ENCODE assay signal across 25 cellular contexts in the genomic region with DNA sequence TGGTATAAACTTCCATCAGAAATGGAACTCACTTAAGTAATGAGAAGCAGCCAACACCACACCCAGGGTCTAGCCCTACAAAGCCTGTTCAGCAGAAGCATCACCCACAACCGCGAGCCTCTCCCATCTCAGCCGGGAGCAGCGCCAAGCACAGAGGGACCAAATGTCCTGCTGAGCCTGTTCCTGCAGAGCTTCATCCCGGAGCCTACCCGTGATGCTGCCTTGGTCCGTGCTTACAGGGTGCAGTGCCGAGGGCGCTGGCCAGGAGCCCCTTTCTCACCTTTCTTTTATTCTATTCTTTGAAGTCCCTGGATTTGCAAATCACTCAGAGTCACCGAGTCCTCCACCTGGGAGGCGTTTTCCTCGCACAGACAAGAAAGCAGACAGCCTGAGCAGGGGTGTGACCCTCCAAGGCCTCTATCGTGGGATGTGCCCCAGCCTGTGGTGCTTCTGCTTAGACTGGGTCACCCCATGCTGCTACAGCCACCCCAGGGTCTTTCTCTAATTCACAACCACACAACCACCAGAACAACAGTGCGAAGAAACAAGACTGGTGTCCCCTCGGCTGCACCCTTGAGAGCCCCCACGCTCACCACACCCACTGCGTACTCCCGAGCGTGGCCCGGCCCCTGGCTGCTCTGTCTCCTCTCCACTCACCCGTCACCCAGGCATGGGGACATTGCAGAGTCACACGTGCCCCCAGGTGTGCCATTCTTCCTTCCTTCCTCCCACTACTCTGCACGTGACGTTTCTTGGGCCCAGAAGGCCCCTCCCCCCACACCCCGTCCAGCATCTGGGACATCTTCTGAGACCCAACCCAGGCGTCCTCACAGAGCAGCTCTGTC.
DNase-seq lines count a peak whose midpoint lies in the region; ATAC-seq and TF ChIP-seq lines count a peak whose summit lies in the region.
"Had no signal": no experiment of that assay in that cellular context is flagged by ENCODE, and none has a peak within 500 bp of the region (broad histone marks: within the 10 kb centered on the region; RNA-seq: fewer than 3 reads in every experiment).

No MANE protein-coding gene starts in this region.

- no peaks in the 10 kb centered on the region for H3K27me3 ChIP-seq in DOHH2 (ENCODE audit: control insufficient read depth, low read length)
- H3K27me3 ChIP-seq in neural progenitor cell = no peaks in the 10 kb centered on the region
- H3K27me3 ChIP-seq: adrenal gland, pancreas, right lobe of liver, SJSA1, tibial nerve had no signal

- H3K4me2 ChIP-seq in DOHH2 (ENCODE audit: low read length) (peak overlapping the region; percentile 73), neural progenitor cell (no peak overlapping the region)

- H3K9ac ChIP-seq in neural progenitor cell = no peak overlapping the region

- DNase-seq in AG10803 (ENCODE audit: low read depth) = peak; percentile 37
- DNase-seq in epithelial cell of esophagus (ENCODE audit: low read depth) = peak; percentile 31
- DNase-seq in neural progenitor cell (ENCODE audit: low spot score) = no peak
- no peak for DNase-seq in stimulated activated CD8-positive, alpha-beta memory T cell treated with anti-CD3 and anti-CD28 coated beads, Interleukin-4, amount 100 ng/mL, for 48 hours
- no peak for DNase-seq in GOT3 (lab: John Stamatoyannopoulos, UW)
- DNase-seq: activated CD4-positive, alpha-beta T cell treated with anti-CD3 and anti-CD28 coated beads, Interleukin-2, amount 50 U/mL, for 1 hour; adrenal gland; AML-193; Calu3; kidney glomerular epithelial cell; MM.1S; naive thymus-derived CD4-positive, alpha-beta T cell; NCI-H1694; NCI-H2227 treated with DMSO at 0.1 percent for 48 hours; NCI-H774 had no signal

- H3K27ac ChIP-seq in DOHH2 (ENCODE audit: low read depth, low read length) (peak overlapping the region; percentile 49), neural progenitor cell (no peak overlapping the region)
- H3K27ac ChIP-seq: adrenal gland, pancreas, right lobe of liver, SJSA1, tibial nerve, VCaP had no signal

- ATAC-seq in GM21576 (IDR thresholded peaks at IDR 0.05; ENCODE audit: unreplicated experiment) = no peak
- ATAC-seq in GM18519 (IDR thresholded peaks at IDR 0.05; ENCODE audit: low FRiP score, unreplicated experiment) = no peak
- ATAC-seq: naive thymus-derived CD4-positive, alpha-beta T cell; pancreas; right lobe of liver had no signal

- H3K4me1 ChIP-seq in DOHH2 (ENCODE audit: control insufficient read depth, low read length) (peaks cover 85% of the 10 kb centered on the region), neural progenitor cell (no peaks in the 10 kb centered on the region)
- H3K4me1 ChIP-seq: adrenal gland, pancreas, right lobe of liver, SJSA1, tibial nerve had no signal

- no peaks in the 10 kb centered on the region for H4K20me1 ChIP-seq in DOHH2 (ENCODE audit: control insufficient read depth, insufficient read depth, low read depth, low read length)
- H4K20me1 ChIP-seq in neural progenitor cell (ENCODE audit: low read depth) = no peaks in the 10 kb centered on the region

- H3K9me3 Mint-ChIP-seq in neural progenitor cell = no peaks in the 10 kb centered on the region
- H3K9me3 Mint-ChIP-seq: memory B cell; naive thymus-derived CD4-positive, alpha-beta T cell; T-helper 1 cell treated with Interleukin-12 subunit alpha and Interleukin-12 subunit beta and Interleukin-4 antibody, amounts not matched to agents 30 μg/mL and 1 μg/mL, for 36 hours had no signal

- H3K27ac Mint-ChIP-seq in neural progenitor cell = peak overlapping the region; percentile 5
- H3K27ac Mint-ChIP-seq: memory B cell; T-helper 1 cell treated with Interleukin-12 subunit alpha and Interleukin-12 subunit beta and Interleukin-4 antibody, amounts not matched to agents 30 μg/mL and 1 μg/mL, for 36 hours had no signal

- no peak overlapping the region for H2AFZ ChIP-seq in neural progenitor cell (replicated peaks)

- peaks cover 4% of the 10 kb centered on the region for H3K27me3 Mint-ChIP-seq in neural progenitor cell (ENCODE audit: insufficient read depth, low read depth)
- H3K27me3 Mint-ChIP-seq: memory B cell; naive thymus-derived CD4-positive, alpha-beta T cell had no signal

- H3K9me2 ChIP-seq in DOHH2 (replicated peaks; ENCODE audit: control insufficient read depth, low read length) = no peaks in the 10 kb centered on the region

- no peaks in the 10 kb centered on the region for H3K36me3 ChIP-seq in DOHH2 (ENCODE audit: control insufficient read depth, low read length)
- no peaks in the 10 kb centered on the region for H3K36me3 ChIP-seq in neural progenitor cell
- H3K36me3 ChIP-seq: adrenal gland, pancreas, right lobe of liver, SJSA1 had no signal

- H3K4me3 ChIP-seq in AG10803 (ENCODE audit: low read length) (no peak overlapping the region), DOHH2 (ENCODE audit: low read length) (peak overlapping the region; percentile 56), epithelial cell of esophagus (ENCODE audit: low read length) (no peak overlapping the region), neural progenitor cell (no peak overlapping the region)
- H3K4me3 ChIP-seq: adrenal gland, pancreas, right lobe of liver, SJSA1, tibial nerve had no signal

- H3K9me3 ChIP-seq in DOHH2 (ENCODE audit: control insufficient read depth, insufficient read depth, low read length) = no peaks in the 10 kb centered on the region
- H3K9me3 ChIP-seq in neural progenitor cell (ENCODE audit: low read depth) = no peaks in the 10 kb centered on the region
- H3K9me3 ChIP-seq: adrenal gland, pancreas, right lobe of liver, SJSA1, tibial nerve had no signal

- peaks cover 11% of the 10 kb centered on the region for H3K36me3 Mint-ChIP-seq in neural progenitor cell

- H3K79me2 ChIP-seq in DOHH2 (ENCODE audit: control insufficient read depth, low read length) (no peaks in the 10 kb centered on the region), neural progenitor cell (ENCODE audit: low read depth) (no peaks in the 10 kb centered on the region)

- H3K4me3 Mint-ChIP-seq in neural progenitor cell = no peak overlapping the region
- H3K4me3 Mint-ChIP-seq: memory B cell; T-helper 1 cell treated with Interleukin-12 subunit alpha and Interleukin-12 subunit beta and Interleukin-4 antibody, amounts not matched to agents 30 μg/mL and 1 μg/mL, for 36 hours had no signal

- peaks cover 20% of the 10 kb centered on the region for H3K4me1 Mint-ChIP-seq in neural progenitor cell

- 0 out of 2 replicates have a peak, but pooled peaks cover 4% of the 10 kb centered on the region for H3F3A ChIP-seq in DOHH2 (ENCODE audit: control insufficient read depth, insufficient read depth)
- no peaks in the 10 kb centered on the region for H3F3A ChIP-seq in neural progenitor cell (ENCODE audit: low read depth)

- TF ChIP-seq CTCF in AG10803 (conservative IDR thresholded peaks at IDR 0.05; ENCODE audit: low read length) = no peak
- no peak for TF ChIP-seq CTCF in DOHH2 (IDR thresholded peaks at IDR 0.05; ENCODE audit: low read depth, low read length, poor library complexity, severe bottlenecking)
- TF ChIP-seq CTCF in epithelial cell of esophagus (IDR thresholded peaks at IDR 0.05; ENCODE audit: insufficient read depth, low read depth, low read length, missing control alignments) = no peak
- no peak for TF ChIP-seq CTCF in neural progenitor cell (IDR thresholded peaks at IDR 0.05)

Comparison
In these comparisons a context has a peak if more than half of its experiments do, and no peak if none do; other contexts are left out.
1. DNase-seq: peak in AG10803 (single experiment) and epithelial cell of esophagus (single experiment); none in neural progenitor cell (single experiment), stimulated activated CD8-positive, alpha-beta memory T cell treated with anti-CD3 and anti-CD28 coated beads, Interleukin-4, amount 100 ng/mL, for 48 hours (single experiment) and GOT3 (single experiment).